26 cellular contexts compared by ENCODE assay signal in genomic region chr16:77863250-77863649, GRCh38.
"Had no signal": no experiment of that assay in that cellular context is flagged by ENCODE, and none has a peak within 500 bp of the region (broad histone marks: within the 10 kb centered on the region; RNA-seq: fewer than 3 reads in every experiment).

No MANE protein-coding gene starts in this region.

- H3K4me1 ChIP-seq: gastroesophageal sphincter, parathyroid adenoma, psoas muscle, spleen, testis, upper lobe of left lung had no signal

- H3K36me3 Mint-ChIP-seq: activated CD4-positive, alpha-beta memory T cell treated with anti-CD3 and anti-CD28 coated beads for 36 hours; activated naive CD4-positive, alpha-beta T cell treated with anti-CD3 and anti-CD28 coated beads, Interleukin-2, amount 10 ng/mL, durations not matched to agents 7 days and 5 days; immature natural killer cell; naive thymus-derived CD8-positive, alpha-beta T cell had no signal

- H3K4me3 Mint-ChIP-seq: activated CD4-positive, alpha-beta memory T cell treated with anti-CD3 and anti-CD28 coated beads for 36 hours; activated naive CD4-positive, alpha-beta T cell treated with anti-CD3 and anti-CD28 coated beads, Interleukin-2, amount 10 ng/mL, durations not matched to agents 7 days and 5 days; activated T-helper 1 cell treated with anti-CD3 and anti-CD28 coated beads, Interleukin-12 subunit alpha, Interleukin-12 subunit beta, Interleukin-2, Interleukin-4 antibody, amounts not matched to agents 30 ng/mL and 10 ng/mL and 1 ng/mL, durations not matched to agents 14 hours and 24 hours and 36 hours; immature natural killer cell; naive thymus-derived CD8-positive, alpha-beta T cell; neural crest cell had no signal

- H3K4me1 Mint-ChIP-seq: immature natural killer cell, neural crest cell had no signal

- H3K36me3 ChIP-seq: brain microvascular endothelial cell, gastroesophageal sphincter, spleen, upper lobe of left lung had no signal

- H3K9me3 Mint-ChIP-seq: activated CD4-positive, alpha-beta memory T cell treated with anti-CD3 and anti-CD28 coated beads for 36 hours; activated naive CD4-positive, alpha-beta T cell treated with anti-CD3 and anti-CD28 coated beads, Interleukin-2, amount 10 ng/mL, durations not matched to agents 7 days and 5 days; activated T-helper 1 cell treated with anti-CD3 and anti-CD28 coated beads, Interleukin-12 subunit alpha, Interleukin-12 subunit beta, Interleukin-2, Interleukin-4 antibody, amounts not matched to agents 30 ng/mL and 10 ng/mL and 1 ng/mL, durations not matched to agents 14 hours and 24 hours and 36 hours; neural crest cell had no signal

- DNase-seq: activated CD4-positive, alpha-beta memory T cell treated with anti-CD3 and anti-CD28 coated beads for 36 hours; activated CD4-positive, alpha-beta T cell treated with anti-CD3 and anti-CD28 coated beads for 48 hours; activated CD8-positive, alpha-beta memory T cell treated with anti-CD3 and anti-CD28 coated beads, Interleukin-2, amount 50 U/mL, for 4 hours; activated effector memory CD4-positive, alpha-beta T cell treated with anti-CD3 and anti-CD28 coated beads, Interleukin-2, amount 50 U/mL, for 16 hours; activated naive CD4-positive, alpha-beta T cell treated with anti-CD3 and anti-CD28 coated beads, Interleukin-2, amount 10 ng/mL, durations not matched to agents 7 days and 5 days; activated T-cell treated with anti-CD3 and anti-CD28 coated beads, Interleukin-2, amount 50 U/mL, for 1 hour; amniotic stem cell; brain microvascular endothelial cell; caudate nucleus; hypothalamus; immature natural killer cell; kidney; naive thymus-derived CD8-positive, alpha-beta T cell; nucleus accumbens; psoas muscle; spleen; stimulated activated CD4-positive, alpha-beta T cell treated with anti-CD3 and anti-CD28 coated beads, Interleukin-2, amount 100 ng/mL, for 48 hours; stimulated activated naive CD4-positive, alpha-beta T cell treated with Interleukin-2 at 50 U/mL for 16 hours; testis had no signal

- H3K27ac Mint-ChIP-seq: activated CD4-positive, alpha-beta memory T cell treated with anti-CD3 and anti-CD28 coated beads for 36 hours; activated naive CD4-positive, alpha-beta T cell treated with anti-CD3 and anti-CD28 coated beads, Interleukin-2, amount 10 ng/mL, durations not matched to agents 7 days and 5 days; activated T-helper 1 cell treated with anti-CD3 and anti-CD28 coated beads, Interleukin-12 subunit alpha, Interleukin-12 subunit beta, Interleukin-2, Interleukin-4 antibody, amounts not matched to agents 30 ng/mL and 10 ng/mL and 1 ng/mL, durations not matched to agents 14 hours and 24 hours and 36 hours; immature natural killer cell; naive thymus-derived CD8-positive, alpha-beta T cell had no signal

- H3K27me3 ChIP-seq: brain microvascular endothelial cell, testis, upper lobe of left lung had no signal

- H3K27ac ChIP-seq: brain microvascular endothelial cell, gastroesophageal sphincter, parathyroid adenoma, psoas muscle, spleen, testis, upper lobe of left lung, VCaP had no signal

- ATAC-seq: gastroesophageal sphincter; left lobe of liver; naive thymus-derived CD8-positive, alpha-beta T cell; psoas muscle had no signal

- H3K9me3 ChIP-seq: gastroesophageal sphincter, psoas muscle, spleen, testis, upper lobe of left lung had no signal

- H3K4me3 ChIP-seq: gastroesophageal sphincter, psoas muscle, spleen, testis, upper lobe of left lung had no signal
